ENCODE assay signal across 8 cellular contexts in genomic region chr19:55251296-55252081, GRCh38. TPM values are rescaled to one million over a fixed set of nuclear protein-coding genes. Genes with fewer than 3 reads are reported as not detected.
DNase-seq lines count a peak whose midpoint lies in the region; ATAC-seq and TF ChIP-seq lines count a peak whose summit lies in the region.

No MANE protein-coding gene starts in this region.

- DNase-seq in HL-60 (ENCODE audit: low read depth in 1 of 2, low spot score in 1 of 2) (peak in 1 of 2 experiments; percentile 50), epidermal melanocyte (ENCODE audit: insufficient read length, low spot score) (peak; percentile 13), omental fat pad (ENCODE audit: low spot score) (no peak), NCI-H510A (lab: John Stamatoyannopoulos, UW) (no peak), SK-N-DZ (ENCODE audit: low spot score) (no peak), NCI-H2081 treated with DMSO at 0.1 percent for 48 hours (lab: John Stamatoyannopoulos, UW) (no peak)
- peak; percentile 70 for DNase-seq in activated CD4-positive, alpha-beta T cell treated with anti-CD3 and anti-CD28 coated beads for 36 hours
- peak; percentile 44 to 50 for DNase-seq in stimulated activated CD8-positive, alpha-beta memory T cell treated with anti-CD3 and anti-CD28 coated beads, Interleukin-15, amount 100 ng/mL, for 48 hours (ENCODE audit: low read depth in 2 of 2)

- H3K9me3 Mint-ChIP-seq in activated CD4-positive, alpha-beta T cell treated with anti-CD3 and anti-CD28 coated beads for 36 hours (ENCODE audit: low read depth), result no peaks in the 10 kb centered on the region

- peak overlapping the region; percentile 98 for H3K27ac Mint-ChIP-seq in activated CD4-positive, alpha-beta T cell treated with anti-CD3 and anti-CD28 coated beads for 36 hours

- H3K4me3 Mint-ChIP-seq in activated CD4-positive, alpha-beta T cell treated with anti-CD3 and anti-CD28 coated beads for 36 hours, result peak overlapping the region; percentile 95

- peaks cover 51% of the 10 kb centered on the region for H3K36me3 Mint-ChIP-seq in activated CD4-positive, alpha-beta T cell treated with anti-CD3 and anti-CD28 coated beads for 36 hours (ENCODE audit: low read depth)

- H3K4me1 Mint-ChIP-seq in activated CD4-positive, alpha-beta T cell treated with anti-CD3 and anti-CD28 coated beads for 36 hours, result peaks cover 55% of the 10 kb centered on the region

- H3K27me3 Mint-ChIP-seq in activated CD4-positive, alpha-beta T cell treated with anti-CD3 and anti-CD28 coated beads for 36 hours, result no peaks in the 10 kb centered on the region

- TF ChIP-seq CTCF in HL-60 (IDR thresholded peaks at IDR 0.05; ENCODE audit: insufficient read depth, low read length), result no peak
- no peak for TF ChIP-seq CTCF in omental fat pad (IDR thresholded peaks at IDR 0.05)

- H3K4me3 ChIP-seq in HL-60 (replicated peaks; ENCODE audit: insufficient read depth, low read length), result no peak overlapping the region

- intact Hi-C loops in activated CD4-positive, alpha-beta T cell treated with anti-CD3 and anti-CD28 coated beads for 36 hours (cut with DNase I, micrococcal nuclease), result loop anchor here in 1 of 2 experiments (10.0 kb wide), 1 partner anchor 1063 kb away; the partner anchor contains the start of gene ZSCAN5A

- POLR2A ChIA-PET in activated CD4-positive, alpha-beta T cell treated with anti-CD3 and anti-CD28 coated beads for 36 hours (lab: Charles Lee), result interaction anchor here (1.2 kb wide), 1 partner anchor 9 kb away, joined by 3 read pairs; no protein-coding TSS in a partner anchor

- H3K27me3 ChIP-seq in HL-60 (ENCODE audit: insufficient read depth, poor library complexity, severe bottlenecking), result no peaks in the 10 kb centered on the region

- CTCF ChIA-PET in activated CD4-positive, alpha-beta T cell treated with anti-CD3 and anti-CD28 coated beads for 36 hours (lab: Charles Lee), result interaction anchor here (0.6 to 1.0 kb wide), 3 partner anchors 10 to 528 kb away, joined by 3 to 4 read pairs (median 3); partner anchors contain the start of gene HSPBP1

- peak overlapping the region; percentile 98 for H3K27ac ChIP-seq in HL-60 (replicated peaks)

- peak; percentile 24 for ATAC-seq in activated CD4-positive, alpha-beta T cell treated with anti-CD3 and anti-CD28 coated beads for 36 hours
- ATAC-seq in omental fat pad (ENCODE audit: low FRiP score), result no peak

RNA-seq across cellular contexts. Expression of gene PPP6R1, which starts 7.3 kb away (rescaled TPM):
- total RNA-seq in activated CD4-positive, alpha-beta T cell treated with anti-CD3 and anti-CD28 coated beads for 36 hours, result 100 to 1,000 TPM; 177 to 201 TPM
- 10 to 100 TPM; 27.8 to 43.6 (median 35.5) TPM for total RNA-seq in omental fat pad
- 13.9 and 15.3 TPM in 2 replicates for polyA plus RNA-seq in SK-N-DZ (2014; cell fraction: cytosol; rRNA removed)
- 22.0 and 32.5 TPM in 2 replicates for polyA plus RNA-seq in SK-N-DZ (2014; cell fraction: nucleus; rRNA removed)

RNA-seq across cellular contexts. Expression of gene TMEM86B, which starts 22.9 kb away (rescaled TPM):
- 1 to 10 TPM; 4.9 to 9.0 TPM for total RNA-seq in activated CD4-positive, alpha-beta T cell treated with anti-CD3 and anti-CD28 coated beads for 36 hours
- 1 to 10 TPM in 3 of 4 donors, under 1 TPM in 1; 0.65 to 3.5 (median 2.5) TPM for total RNA-seq in omental fat pad
- polyA plus RNA-seq in SK-N-DZ (2014; cell fraction: cytosol; rRNA removed), result 0.29 and 0.75 TPM in 2 replicates
- polyA plus RNA-seq in SK-N-DZ (2014; cell fraction: nucleus; rRNA removed), result 6.8 and 8.0 TPM in 2 replicates

RNA-seq across cellular contexts. Expression of gene HSPBP1, which starts 28.4 kb away (rescaled TPM):
- 10 to 100 TPM; 41.1 to 45.2 TPM for total RNA-seq in activated CD4-positive, alpha-beta T cell treated with anti-CD3 and anti-CD28 coated beads for 36 hours
- 10 to 100 TPM; 19.5 to 25.9 (median 21.2) TPM for total RNA-seq in omental fat pad
- 55.8 and 70.4 TPM in 2 replicates for polyA plus RNA-seq in SK-N-DZ (2014; cell fraction: cytosol; rRNA removed)
- 22.3 and 37.8 TPM in 2 replicates for polyA plus RNA-seq in SK-N-DZ (2014; cell fraction: nucleus; rRNA removed)

RNA-seq across cellular contexts. Expression of gene BRSK1, which starts 32.3 kb away (rescaled TPM):
- total RNA-seq in activated CD4-positive, alpha-beta T cell treated with anti-CD3 and anti-CD28 coated beads for 36 hours, result 1 to 10 TPM; 4.1 to 4.5 TPM
- 1 to 10 TPM in 1 of 4 donors, under 1 TPM in 1, not detected in 2; 0.19 to 2.1 TPM for total RNA-seq in omental fat pad
- polyA plus RNA-seq in SK-N-DZ (2014; cell fraction: cytosol; rRNA removed), result 13.6 and 15.5 TPM in 2 replicates
- 42.4 and 45.2 TPM in 2 replicates for polyA plus RNA-seq in SK-N-DZ (2014; cell fraction: nucleus; rRNA removed)

RNA-seq across cellular contexts. Expression of gene PTPRH, which starts 42.2 kb away (rescaled TPM):
- total RNA-seq in activated CD4-positive, alpha-beta T cell treated with anti-CD3 and anti-CD28 coated beads for 36 hours, result not detected
- total RNA-seq in omental fat pad, result 1 to 10 TPM; 1.4 to 9.8 (median 5.5) TPM
- 0.36 and 1.2 TPM in 2 replicates for polyA plus RNA-seq in SK-N-DZ (2014; cell fraction: cytosol; rRNA removed)
- polyA plus RNA-seq in SK-N-DZ (2014; cell fraction: nucleus; rRNA removed), result 0.44 and 1.6 TPM in 2 replicates

Comparison
In these comparisons a context has a peak if more than half of its experiments do, and no peak if none do; other contexts are left out.
1. DNase-seq: peak in activated CD4-positive, alpha-beta T cell treated with anti-CD3 and anti-CD28 coated beads for 36 hours (single experiment), epidermal melanocyte (single experiment) and stimulated activated CD8-positive, alpha-beta memory T cell treated with anti-CD3 and anti-CD28 coated beads, Interleukin-15, amount 100 ng/mL, for 48 hours (2 of 2); none in omental fat pad (single experiment), NCI-H510A (single experiment), SK-N-DZ (single experiment) and NCI-H2081 treated with DMSO at 0.1 percent for 48 hours (single experiment).
2. RNA of gene PPP6R1, which starts 7.3 kb away (total RNA-seq): 177 to 201 TPM in activated CD4-positive, alpha-beta T cell treated with anti-CD3 and anti-CD28 coated beads for 36 hours; 27.8 to 43.6 TPM in omental fat pad; every median in the first group is over 4 times any median in the second.